ENCODE assay signal across 1 cellular context in genomic region chr1:17606826-17607440, GRCh38.
TF ChIP-seq lines count a peak whose summit lies in the region.

No MANE protein-coding gene starts in this region.

TF ChIP-seq in HEK293, 187 proteins besides CTCF, POLR2A, EP300 and RAD21 (continued from another document):
- no peak for TF ChIP-seq OVOL3 (tag by site-specific recombination; IDR thresholded peaks at IDR 0.05)
- TF ChIP-seq ZBTB17 (tag by site-specific recombination; IDR thresholded peaks at IDR 0.05), result no peak
- TF ChIP-seq, protein P1, sequence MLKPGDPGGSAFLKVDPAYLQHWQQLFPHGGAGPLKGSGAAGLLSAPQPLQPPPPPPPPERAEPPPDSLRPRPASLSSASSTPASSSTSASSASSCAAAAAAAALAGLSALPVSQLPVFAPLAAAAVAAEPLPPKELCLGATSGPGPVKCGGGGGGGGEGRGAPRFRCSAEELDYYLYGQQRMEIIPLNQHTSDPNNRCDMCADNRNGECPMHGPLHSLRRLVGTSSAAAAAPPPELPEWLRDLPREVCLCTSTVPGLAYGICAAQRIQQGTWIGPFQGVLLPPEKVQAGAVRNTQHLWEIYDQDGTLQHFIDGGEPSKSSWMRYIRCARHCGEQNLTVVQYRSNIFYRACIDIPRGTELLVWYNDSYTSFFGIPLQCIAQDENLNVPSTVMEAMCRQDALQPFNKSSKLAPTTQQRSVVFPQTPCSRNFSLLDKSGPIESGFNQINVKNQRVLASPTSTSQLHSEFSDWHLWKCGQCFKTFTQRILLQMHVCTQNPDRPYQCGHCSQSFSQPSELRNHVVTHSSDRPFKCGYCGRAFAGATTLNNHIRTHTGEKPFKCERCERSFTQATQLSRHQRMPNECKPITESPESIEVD (tag by site-specific recombination; IDR thresholded peaks at IDR 0.05), result no peak
- no peak for TF ChIP-seq ZNF747 (tag by site-specific recombination; IDR thresholded peaks at IDR 0.05)
- peak; percentile 63; the same call in 1 of the 2 replicates for TF ChIP-seq IKZF3 (tag by site-specific recombination; IDR thresholded peaks at IDR 0.05)
- TF ChIP-seq, protein P2, sequence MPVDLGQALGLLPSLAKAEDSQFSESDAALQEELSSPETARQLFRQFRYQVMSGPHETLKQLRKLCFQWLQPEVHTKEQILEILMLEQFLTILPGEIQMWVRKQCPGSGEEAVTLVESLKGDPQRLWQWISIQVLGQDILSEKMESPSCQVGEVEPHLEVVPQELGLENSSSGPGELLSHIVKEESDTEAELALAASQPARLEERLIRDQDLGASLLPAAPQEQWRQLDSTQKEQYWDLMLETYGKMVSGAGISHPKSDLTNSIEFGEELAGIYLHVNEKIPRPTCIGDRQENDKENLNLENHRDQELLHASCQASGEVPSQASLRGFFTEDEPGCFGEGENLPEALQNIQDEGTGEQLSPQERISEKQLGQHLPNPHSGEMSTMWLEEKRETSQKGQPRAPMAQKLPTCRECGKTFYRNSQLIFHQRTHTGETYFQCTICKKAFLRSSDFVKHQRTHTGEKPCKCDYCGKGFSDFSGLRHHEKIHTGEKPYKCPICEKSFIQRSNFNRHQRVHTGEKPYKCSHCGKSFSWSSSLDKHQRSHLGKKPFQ (tag by site-specific recombination; IDR thresholded peaks at IDR 0.05), result no peak
- TF ChIP-seq GLIS2 (tag by site-specific recombination; IDR thresholded peaks at IDR 0.05), result no peak
